ENCODE assay signal across 1 cellular context in genomic region chr18:63974991-63975390, GRCh38.
TF ChIP-seq lines count a peak whose summit lies in the region.

No MANE protein-coding gene starts in this region.

TF ChIP-seq in GM12878, 131 proteins besides CTCF, POLR2A, EP300 and RAD21 (continued from another document):
- no peak for TF ChIP-seq SKIL (IDR thresholded peaks at IDR 0.05; ENCODE audit: low read depth, poor library complexity, severe bottlenecking)
- no peak for TF ChIP-seq LARP7 (IDR thresholded peaks at IDR 0.05)
- TF ChIP-seq USF2 (IDR thresholded peaks at IDR 0.05; ENCODE audit: borderline replicate concordance, low read depth, low read length), result no peak
- TF ChIP-seq TARDBP (IDR thresholded peaks at IDR 0.05; ENCODE audit: borderline replicate concordance), result no peak
- TF ChIP-seq, protein P1, sequence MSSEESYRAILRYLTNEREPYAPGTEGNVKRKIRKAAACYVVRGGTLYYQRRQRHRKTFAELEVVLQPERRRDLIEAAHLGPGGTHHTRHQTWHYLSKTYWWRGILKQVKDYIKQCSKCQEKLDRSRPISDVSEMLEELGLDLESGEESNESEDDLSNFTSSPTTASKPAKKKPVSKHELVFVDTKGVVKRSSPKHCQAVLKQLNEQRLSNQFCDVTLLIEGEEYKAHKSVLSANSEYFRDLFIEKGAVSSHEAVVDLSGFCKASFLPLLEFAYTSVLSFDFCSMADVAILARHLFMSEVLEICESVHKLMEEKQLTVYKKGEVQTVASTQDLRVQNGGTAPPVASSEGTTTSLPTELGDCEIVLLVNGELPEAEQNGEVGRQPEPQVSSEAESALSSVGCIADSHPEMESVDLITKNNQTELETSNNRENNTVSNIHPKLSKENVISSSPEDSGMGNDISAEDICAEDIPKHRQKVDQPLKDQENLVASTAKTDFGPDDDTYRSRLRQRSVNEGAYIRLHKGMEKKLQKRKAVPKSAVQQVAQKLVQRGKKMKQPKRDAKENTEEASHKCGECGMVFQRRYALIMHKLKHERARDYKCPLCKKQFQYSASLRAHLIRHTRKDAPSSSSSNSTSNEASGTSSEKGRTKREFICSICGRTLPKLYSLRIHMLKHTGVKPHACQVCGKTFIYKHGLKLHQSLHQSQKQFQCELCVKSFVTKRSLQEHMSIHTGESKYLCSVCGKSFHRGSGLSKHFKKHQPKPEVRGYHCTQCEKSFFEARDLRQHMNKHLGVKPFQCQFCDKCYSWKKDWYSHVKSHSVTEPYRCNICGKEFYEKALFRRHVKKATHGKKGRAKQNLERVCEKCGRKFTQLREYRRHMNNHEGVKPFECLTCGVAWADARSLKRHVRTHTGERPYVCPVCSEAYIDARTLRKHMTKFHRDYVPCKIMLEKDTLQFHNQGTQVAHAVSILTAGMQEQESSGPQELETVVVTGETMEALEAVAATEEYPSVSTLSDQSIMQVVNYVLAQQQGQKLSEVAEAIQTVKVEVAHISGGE (CRISPR knock-in tag; IDR thresholded peaks at IDR 0.05), result no peak
TF ChIP-seq in GM12878: peak in this region for 0.
